In the genomic region with DNA sequence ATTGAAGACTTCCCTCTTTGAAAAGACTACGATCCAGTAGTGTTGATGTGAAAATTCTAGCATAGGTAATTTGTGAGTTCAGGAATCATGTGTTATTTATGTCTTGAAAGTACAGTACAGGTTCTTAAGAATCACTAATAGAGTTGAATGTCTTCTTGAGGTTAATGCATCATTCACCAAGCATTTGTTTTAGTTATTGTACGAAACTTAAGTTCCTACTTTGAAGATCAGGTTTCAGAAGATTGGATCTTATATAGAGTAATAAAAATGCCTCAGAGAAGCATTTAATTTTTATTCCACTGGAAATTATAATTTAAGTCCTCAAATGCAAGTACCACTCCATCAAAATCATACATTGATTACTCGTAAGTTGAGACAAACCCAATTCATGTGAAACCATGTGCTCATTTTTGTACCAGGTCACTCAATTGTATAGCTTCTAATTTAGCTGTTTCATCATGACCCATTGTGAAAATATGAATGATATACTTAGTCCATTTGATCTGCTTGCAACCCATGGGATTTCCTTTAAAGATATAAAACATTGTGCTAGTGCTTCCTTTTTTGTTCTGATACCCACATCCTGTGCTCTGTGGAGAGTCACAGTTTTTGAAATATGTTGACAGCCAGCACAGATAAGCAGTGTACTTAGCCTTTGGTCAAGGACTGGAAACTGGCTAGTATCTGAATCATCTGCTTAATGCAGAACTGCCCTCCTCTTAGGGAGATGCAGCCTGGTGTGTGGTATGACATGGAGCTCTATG, we compare ENCODE assay signal across 9 cellular contexts. TPM values are rescaled to one million over a fixed set of nuclear protein-coding genes. Genes with fewer than 3 reads are reported as not detected.
DNase-seq lines count a peak whose midpoint lies in the region; ATAC-seq and TF ChIP-seq lines count a peak whose summit lies in the region.
"Had no signal": no experiment of that assay in that cellular context is flagged by ENCODE, and none has a peak within 500 bp of the region (broad histone marks: within the 10 kb centered on the region; RNA-seq: fewer than 3 reads in every experiment).

No MANE protein-coding gene starts in this region.

- no peaks in the 10 kb centered on the region for H3K9me3 Mint-ChIP-seq in activated CD4-positive, alpha-beta T cell treated with anti-CD3 and anti-CD28 coated beads for 36 hours (ENCODE audit: low read depth)

- H3K36me3 Mint-ChIP-seq in activated CD4-positive, alpha-beta T cell treated with anti-CD3 and anti-CD28 coated beads for 36 hours (ENCODE audit: low read depth): no peaks in the 10 kb centered on the region

- no TSS peak for BruUV-seq in PC-3 (replicated peaks; lab: Mats Ljungman, UMichigan)

- H3K27me3 Mint-ChIP-seq in activated CD4-positive, alpha-beta T cell treated with anti-CD3 and anti-CD28 coated beads for 36 hours: no peaks in the 10 kb centered on the region

- POLR2A ChIA-PET in activated CD4-positive, alpha-beta T cell treated with anti-CD3 and anti-CD28 coated beads for 36 hours (lab: Charles Lee): no interaction called here
- POLR2A ChIA-PET in PC-3 (lab: Charles Lee; ENCODE audit: unreplicated experiment): no interaction called here

- TF ChIP-seq POLR2A in erythroblast (IDR thresholded peaks at IDR 0.05; ENCODE audit: low read length): no peak

- ATAC-seq in activated CD4-positive, alpha-beta T cell treated with anti-CD3 and anti-CD28 coated beads for 36 hours: peak; percentile 86
- peak; percentile 93 for ATAC-seq in PC-3
- ATAC-seq in GM21381 (IDR thresholded peaks at IDR 0.05; ENCODE audit: unreplicated experiment): no peak

- H3K27me3 ChIP-seq in PC-3 (ENCODE audit: low read length): no peaks in the 10 kb centered on the region

- peaks cover 14% of the 10 kb centered on the region for H3K4me1 Mint-ChIP-seq in activated CD4-positive, alpha-beta T cell treated with anti-CD3 and anti-CD28 coated beads for 36 hours

- no peaks in the 10 kb centered on the region for H3F3A ChIP-seq in PC-3 (ENCODE audit: low read length, unreplicated experiment)

- peak overlapping the region; percentile 86 for H3K27ac ChIP-seq in PC-3 (ENCODE audit: low read length)

- H3K4me3 ChIP-seq in PC-3 (ENCODE audit: low read length) (no peak overlapping the region), skeletal muscle cell (ENCODE audit: low read depth, low read length) (no peak overlapping the region)

- no peak overlapping the region for H3K4me3 Mint-ChIP-seq in activated CD4-positive, alpha-beta T cell treated with anti-CD3 and anti-CD28 coated beads for 36 hours

- peaks cover 4% of the 10 kb centered on the region; the same call in 1 of the 2 replicates for H3K9me2 ChIP-seq in PC-3 (replicated peaks; ENCODE audit: low read length)

- CTCF ChIA-PET in activated CD4-positive, alpha-beta T cell treated with anti-CD3 and anti-CD28 coated beads for 36 hours (lab: Charles Lee): no interaction called here
- CTCF ChIA-PET in PC-3 (lab: Charles Lee): no interaction called here

- H3K9me3 ChIP-seq in PC-3 (ENCODE audit: low read length): no peaks in the 10 kb centered on the region

- no peak overlapping the region for H2AFZ ChIP-seq in PC-3 (ENCODE audit: low read length)

- DNase-seq in activated CD4-positive, alpha-beta T cell treated with anti-CD3 and anti-CD28 coated beads for 36 hours: no peak
- DNase-seq in activated CD4-positive, alpha-beta T cell treated with anti-CD3 and anti-CD28 coated beads for 4 hours: no peak
- DNase-seq in PC-3 (peak; percentile 81), erythroblast (lab: John Stamatoyannopoulos, UW) (peak; percentile 34 to 67), skeletal muscle cell (ENCODE audit: low read depth) (peak; percentile 78), D341Med (ENCODE audit: low spot score) (no peak), medulla oblongata (ENCODE audit: extremely low spot score) (no peak)
- DNase-seq: activated CD8-positive, alpha-beta memory T cell treated with anti-CD3 and anti-CD28 coated beads, Interleukin-2, amount 50 U/mL, for 4 hours had no signal

- no peaks in the 10 kb centered on the region for H3K36me3 ChIP-seq in PC-3 (ENCODE audit: low read depth, low read length)

- peak overlapping the region; percentile 53 for H3K4me2 ChIP-seq in PC-3 (ENCODE audit: low read length)

- no peaks in the 10 kb centered on the region for H4K20me1 ChIP-seq in PC-3 (ENCODE audit: low read length)

- no peak overlapping the region; the same call in 1 of the 2 replicates for H3K9ac ChIP-seq in PC-3 (ENCODE audit: low read length)

- no peak for TF ChIP-seq CTCF in PC-3 (conservative IDR thresholded peaks at IDR 0.05; ENCODE audit: low read depth, low read length)

- H3K4me1 ChIP-seq in PC-3 (ENCODE audit: insufficient read depth, low read length): peaks cover 25% of the 10 kb centered on the region

- intact Hi-C loops in activated CD4-positive, alpha-beta T cell treated with anti-CD3 and anti-CD28 coated beads for 36 hours (cut with DNase I, micrococcal nuclease): no loop called here
- intact Hi-C loops in PC-3 (cut with micrococcal nuclease): loop anchor here (1.0 kb wide), 2 partner anchors 23 to 143 kb away; partner anchors contain the start of gene RAB27B

- H3K79me2 ChIP-seq in PC-3 (ENCODE audit: low read length): no peaks in the 10 kb centered on the region

- H3K27ac Mint-ChIP-seq in activated CD4-positive, alpha-beta T cell treated with anti-CD3 and anti-CD28 coated beads for 36 hours: no peak overlapping the region

RNA-seq across cellular contexts. Expression of gene RAB27B, which starts 22.5 kb away (rescaled TPM):
- under 1 TPM; 0.35 to 0.53 TPM for total RNA-seq in activated CD4-positive, alpha-beta T cell treated with anti-CD3 and anti-CD28 coated beads for 36 hours
- 10.3 and 13.2 TPM in 2 replicates for total RNA-seq in PC-3 (2014; rRNA removed)

Comparison
In these comparisons a context has a peak if more than half of its experiments do, and no peak if none do; other contexts are left out.
1. DNase-seq: peak in PC-3 (single experiment), erythroblast (2 of 2) and skeletal muscle cell (single experiment); none in activated CD4-positive, alpha-beta T cell treated with anti-CD3 and anti-CD28 coated beads for 36 hours (single experiment), activated CD4-positive, alpha-beta T cell treated with anti-CD3 and anti-CD28 coated beads for 4 hours (0 of 2), D341Med (single experiment) and medulla oblongata (single experiment).